In the genomic region with DNA sequence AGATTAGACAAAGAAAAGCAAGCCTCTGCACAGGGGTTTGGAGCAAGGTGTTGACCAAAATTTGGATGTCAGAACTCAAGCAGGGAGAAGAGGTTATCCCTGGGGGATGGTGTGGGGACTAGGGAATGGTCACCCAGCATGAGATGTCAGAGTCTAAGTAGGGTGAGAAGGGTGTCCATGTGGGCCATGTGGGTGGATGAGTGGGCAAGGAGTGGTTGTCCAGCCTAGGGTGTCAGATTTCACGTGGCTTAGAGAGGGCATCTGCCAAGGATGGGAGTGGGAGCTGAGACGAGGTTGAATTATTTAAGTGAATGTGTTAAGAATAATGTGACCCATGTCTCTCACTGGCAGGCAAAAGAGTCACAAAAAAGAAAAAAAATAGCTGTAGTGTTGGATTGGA, we compare ENCODE assay signal across 21 cellular contexts. TPM values are rescaled to one million over a fixed set of nuclear protein-coding genes. Genes with fewer than 3 reads are reported as not detected.
DNase-seq lines count a peak whose midpoint lies in the region; ATAC-seq and TF ChIP-seq lines count a peak whose summit lies in the region.
"Had no signal": no experiment of that assay in that cellular context is flagged by ENCODE, and none has a peak within 500 bp of the region (broad histone marks: within the 10 kb centered on the region; RNA-seq: fewer than 3 reads in every experiment).

No MANE protein-coding gene starts in this region.

- POLR2A ChIA-PET in activated CD8-positive, alpha-beta T cell treated with anti-CD3 and anti-CD28 coated beads, Interleukin-2, amount 10 ng/mL, durations not matched to agents 7 days and 5 days (lab: Charles Lee): no interaction called here
- POLR2A ChIA-PET in activated CD8-positive, alpha-beta T cell treated with anti-CD3 and anti-CD28 coated beads for 36 hours (lab: Charles Lee): no interaction called here

- intact Hi-C loops in activated CD8-positive, alpha-beta T cell treated with anti-CD3 and anti-CD28 coated beads for 36 hours (cut with micrococcal nuclease): no loop called here

- CTCF ChIA-PET in activated CD8-positive, alpha-beta T cell treated with anti-CD3 and anti-CD28 coated beads, Interleukin-2, amount 10 ng/mL, durations not matched to agents 7 days and 5 days (lab: Charles Lee): no interaction called here
- CTCF ChIA-PET in activated CD8-positive, alpha-beta T cell treated with anti-CD3 and anti-CD28 coated beads for 36 hours (lab: Charles Lee): no interaction called here

- H4K8ac ChIP-seq in neuronal stem cell (ENCODE audit: low read depth, low read length): no peak overlapping the region

- no peak overlapping the region for H3K4me3 ChIP-seq in neuronal stem cell (ENCODE audit: low read length in 2 of 2)
- H3K4me3 ChIP-seq: BLaER1, Peyer's patch had no signal

- no peak for DNase-seq in activated CD8-positive, alpha-beta T cell treated with anti-CD3 and anti-CD28 coated beads, Interleukin-2, amount 10 ng/mL, durations not matched to agents 7 days and 5 days
- DNase-seq in activated CD8-positive, alpha-beta T cell treated with anti-CD3 and anti-CD28 coated beads for 36 hours: no peak
- no peak for DNase-seq in caudate nucleus (lab: John Stamatoyannopoulos, UW)
- no peak for DNase-seq in neuronal stem cell (ENCODE audit: low spot score)
- DNase-seq in stimulated activated CD4-positive, alpha-beta T cell treated with anti-CD3 and anti-CD28 coated beads, Interleukin-15, amount 100 ng/mL, for 24 hours: no peak
- no peak for DNase-seq in nucleus accumbens (lab: John Stamatoyannopoulos, UW)
- DNase-seq: ACHN; CD4-positive, alpha-beta T cell; GOT3; HCEC 1CT; IMR-90; KG1; MM.1S; NCI-H2029; NCI-H446; NCI-H526; Peyer's patch; SHP77 treated with DMSO at 0.1 percent for 48 hours had no signal

- H3K9me3 Mint-ChIP-seq in activated CD8-positive, alpha-beta T cell treated with anti-CD3 and anti-CD28 coated beads, Interleukin-2, amount 10 ng/mL, durations not matched to agents 7 days and 5 days (ENCODE audit: insufficient read depth): no peaks in the 10 kb centered on the region
- H3K9me3 Mint-ChIP-seq in activated CD8-positive, alpha-beta T cell treated with anti-CD3 and anti-CD28 coated beads for 36 hours: no peaks in the 10 kb centered on the region
- H3K9me3 Mint-ChIP-seq: CD4-positive, alpha-beta T cell had no signal

- no peak overlapping the region for H2BK12ac ChIP-seq in neuronal stem cell (ENCODE audit: low read length)

- H3K4me1 ChIP-seq in neuronal stem cell (ENCODE audit: control insufficient read depth in 2 of 2, insufficient read depth in 1 of 2, low read depth in 1 of 2, low read length in 2 of 2): peaks cover 5 to 8% of the 10 kb centered on the region in 2 donors

- no peaks in the 10 kb centered on the region for H3K36me3 Mint-ChIP-seq in activated CD8-positive, alpha-beta T cell treated with anti-CD3 and anti-CD28 coated beads, Interleukin-2, amount 10 ng/mL, durations not matched to agents 7 days and 5 days (ENCODE audit: low read depth)
- H3K36me3 Mint-ChIP-seq in activated CD8-positive, alpha-beta T cell treated with anti-CD3 and anti-CD28 coated beads for 36 hours (ENCODE audit: low read depth): no peaks in the 10 kb centered on the region

- no peak overlapping the region for H3K23ac ChIP-seq in neuronal stem cell (ENCODE audit: low read depth, low read length, poor library complexity)

- peak overlapping the region; percentile 11 for H3K27ac Mint-ChIP-seq in activated CD8-positive, alpha-beta T cell treated with anti-CD3 and anti-CD28 coated beads, Interleukin-2, amount 10 ng/mL, durations not matched to agents 7 days and 5 days
- no peak overlapping the region for H3K27ac Mint-ChIP-seq in activated CD8-positive, alpha-beta T cell treated with anti-CD3 and anti-CD28 coated beads for 36 hours
- H3K27ac Mint-ChIP-seq: CD4-positive, alpha-beta T cell had no signal

- H4K91ac ChIP-seq in neuronal stem cell (ENCODE audit: low read depth, low read length, poor library complexity): no peak overlapping the region

- H3K27me3 Mint-ChIP-seq in activated CD8-positive, alpha-beta T cell treated with anti-CD3 and anti-CD28 coated beads, Interleukin-2, amount 10 ng/mL, durations not matched to agents 7 days and 5 days (ENCODE audit: low read depth): peaks cover 30% of the 10 kb centered on the region
- H3K27me3 Mint-ChIP-seq in activated CD8-positive, alpha-beta T cell treated with anti-CD3 and anti-CD28 coated beads for 36 hours: peaks cover 8% of the 10 kb centered on the region

- H2AFZ ChIP-seq in neuronal stem cell (ENCODE audit: low read length): peak overlapping the region; percentile 43

- peaks cover 0 to 1% (median 0%) of the 10 kb centered on the region in 3 experiments for H3K27me3 ChIP-seq in neuronal stem cell (ENCODE audit: control insufficient read depth in 3 of 3, insufficient read depth in 3 of 3, low read depth in 1 of 3, low read length in 3 of 3)
- H3K27me3 ChIP-seq: BLaER1, Peyer's patch had no signal

- H2AK5ac ChIP-seq in neuronal stem cell (ENCODE audit: low read depth, low read length): no peak overlapping the region

- peaks cover 39% of the 10 kb centered on the region for H3K4me1 Mint-ChIP-seq in activated CD8-positive, alpha-beta T cell treated with anti-CD3 and anti-CD28 coated beads, Interleukin-2, amount 10 ng/mL, durations not matched to agents 7 days and 5 days (ENCODE audit: low read depth)
- peaks cover 24% of the 10 kb centered on the region for H3K4me1 Mint-ChIP-seq in activated CD8-positive, alpha-beta T cell treated with anti-CD3 and anti-CD28 coated beads for 36 hours (ENCODE audit: low read depth)

- ATAC-seq in activated CD8-positive, alpha-beta T cell treated with anti-CD3 and anti-CD28 coated beads, Interleukin-2, amount 10 ng/mL, durations not matched to agents 7 days and 5 days: no peak
- ATAC-seq in activated CD8-positive, alpha-beta T cell treated with anti-CD3 and anti-CD28 coated beads for 36 hours: no peak
- ATAC-seq in GM19397 (IDR thresholded peaks at IDR 0.05; ENCODE audit: unreplicated experiment): no peak

- H3K36me3 ChIP-seq in neuronal stem cell (replicated peaks in 1 of 2; ENCODE audit: control insufficient read depth in 2 of 2, insufficient read depth in 2 of 2, low read length in 2 of 2): no peaks in the 10 kb centered on the region
- H3K36me3 ChIP-seq: BLaER1, Peyer's patch had no signal

- H3K18ac ChIP-seq in neuronal stem cell (ENCODE audit: low read length): no peak overlapping the region

- no CpG with 5 or more reads among the region's 2 CpGs for WGBS in neuronal stem cell (ENCODE audit: extremely low coverage in 2 of 2, insufficient read length in 2 of 2, insufficient replicate concordance in 1 of 2), 2 donors

- no peak overlapping the region for H2BK120ac ChIP-seq in neuronal stem cell (ENCODE audit: low read depth, low read length)

- no peak overlapping the region for H2BK5ac ChIP-seq in neuronal stem cell (ENCODE audit: low read length)

- no peak overlapping the region for H3K4me2 ChIP-seq in neuronal stem cell (ENCODE audit: insufficient read depth, low read length, poor library complexity, severe bottlenecking)
- H3K4me2 ChIP-seq: BLaER1 had no signal

- no peaks in the 10 kb centered on the region for H3K9me3 ChIP-seq in neuronal stem cell (replicated peaks in 1 of 2; ENCODE audit: control insufficient read depth in 2 of 2, insufficient read depth in 1 of 2, low read depth in 1 of 2, low read length in 2 of 2)
- H3K9me3 ChIP-seq: BLaER1, Peyer's patch had no signal

- no peaks in the 10 kb centered on the region for H3K79me1 ChIP-seq in neuronal stem cell (ENCODE audit: low read depth, low read length)

- H2BK15ac ChIP-seq in neuronal stem cell (ENCODE audit: low read length): no peak overlapping the region

- TF ChIP-seq CTCF in activated CD8-positive, alpha-beta T cell treated with anti-CD3 and anti-CD28 coated beads for 36 hours (IDR thresholded peaks at IDR 0.05): no peak

- H3K4ac ChIP-seq in neuronal stem cell (ENCODE audit: low read length): no peak overlapping the region

- no peak overlapping the region for H3K14ac ChIP-seq in neuronal stem cell (ENCODE audit: low read length)

- H3K4me3 Mint-ChIP-seq in activated CD8-positive, alpha-beta T cell treated with anti-CD3 and anti-CD28 coated beads, Interleukin-2, amount 10 ng/mL, durations not matched to agents 7 days and 5 days: no peak overlapping the region
- no peak overlapping the region for H3K4me3 Mint-ChIP-seq in activated CD8-positive, alpha-beta T cell treated with anti-CD3 and anti-CD28 coated beads for 36 hours
- H3K4me3 Mint-ChIP-seq: CD4-positive, alpha-beta T cell had no signal

- H3K9ac ChIP-seq in neuronal stem cell (ENCODE audit: low read depth, low read length, poor library complexity): no peak overlapping the region
- H3K9ac ChIP-seq: BLaER1 had no signal

- H3K27ac ChIP-seq in caudate nucleus (ENCODE audit: low read depth, low read length): peak overlapping the region; percentile 24
- no peak overlapping the region for H3K27ac ChIP-seq in neuronal stem cell (replicated peaks; ENCODE audit: low read length)
- H3K27ac ChIP-seq: 22Rv1, BLaER1, Peyer's patch had no signal

RNA-seq across cellular contexts. Expression of gene GSAP, which starts 5.1 kb away (rescaled TPM):
- 1 to 10 TPM; 2.2 to 3.9 TPM for total RNA-seq in activated CD8-positive, alpha-beta T cell treated with anti-CD3 and anti-CD28 coated beads, Interleukin-2, amount 10 ng/mL, durations not matched to agents 7 days and 5 days
- 1 to 10 TPM; 1.9 to 3.0 TPM for total RNA-seq in activated CD8-positive, alpha-beta T cell treated with anti-CD3 and anti-CD28 coated beads for 36 hours
- polyA plus RNA-seq in neuronal stem cell (2013, experiment 1 of 2): 2.0 TPM
- polyA plus RNA-seq in neuronal stem cell (2013, experiment 2 of 2): 2.0 TPM
